19 cellular contexts compared by ENCODE assay signal in genomic region chr1:17829579-17829978, GRCh38.
A peak's percentile ranks its signal among the peaks of the same experiment; 100 is the strongest.
DNase-seq lines count a peak whose midpoint lies in the region; ATAC-seq and TF ChIP-seq lines count a peak whose summit lies in the region.
"Had no signal": no experiment of that assay in that cellular context is flagged by ENCODE, and none has a peak within 500 bp of the region (broad histone marks: within the 10 kb centered on the region; RNA-seq: fewer than 3 reads in every experiment).

No MANE protein-coding gene starts in this region.

- no peaks in the 10 kb centered on the region for H4K20me1 ChIP-seq in SK-N-SH (ENCODE audit: insufficient read depth)

- TF ChIP-seq EP300 in SK-N-SH (IDR thresholded peaks at IDR 0.05; ENCODE audit: borderline replicate concordance in 1 of 2, low read depth in 1 of 2, low read length in 1 of 2) (peak in 1 of 2 experiments; percentile 7; a peak in 1 of 4 replicates), gastroesophageal sphincter (IDR thresholded peaks at IDR 0.05) (no peak)

- TF ChIP-seq RAD21 in SK-N-SH (IDR thresholded peaks at IDR 0.05; ENCODE audit: low read length), result no peak

- H3K79me2 ChIP-seq in SK-N-SH (ENCODE audit: insufficient read depth), result no peaks in the 10 kb centered on the region

- H3K9me3 Mint-ChIP-seq in CD14-positive monocyte, result no peaks in the 10 kb centered on the region
- H3K9me3 Mint-ChIP-seq: activated T-helper 17 cell treated with anti-CD3 and anti-CD28 coated beads, Interleukin-2, amount 50 U/mL, for 72 hours; GM23338 had no signal

- no peak overlapping the region for H3K27ac Mint-ChIP-seq in CD14-positive monocyte
- H3K27ac Mint-ChIP-seq: activated CD8-positive, alpha-beta memory T cell treated with anti-CD3 and anti-CD28 coated beads, Interleukin-2, amount 10 ng/mL, durations not matched to agents 7 days and 5 days; activated T-helper 17 cell treated with anti-CD3 and anti-CD28 coated beads, Interleukin-2, amount 50 U/mL, for 72 hours; GM23338 had no signal

- H3K9ac ChIP-seq in SK-N-SH, result no peak overlapping the region

- no peak overlapping the region for H2AFZ ChIP-seq in SK-N-SH (ENCODE audit: low read depth)
- H2AFZ ChIP-seq: GM23338 had no signal

- H3K4me1 Mint-ChIP-seq in CD14-positive monocyte, result no peaks in the 10 kb centered on the region
- H3K4me1 Mint-ChIP-seq: activated CD8-positive, alpha-beta memory T cell treated with anti-CD3 and anti-CD28 coated beads, Interleukin-2, amount 10 ng/mL, durations not matched to agents 7 days and 5 days; activated T-helper 17 cell treated with anti-CD3 and anti-CD28 coated beads, Interleukin-2, amount 50 U/mL, for 72 hours had no signal

- no peaks in the 10 kb centered on the region for H3K36me3 Mint-ChIP-seq in CD14-positive monocyte
- H3K36me3 Mint-ChIP-seq: activated CD8-positive, alpha-beta memory T cell treated with anti-CD3 and anti-CD28 coated beads, Interleukin-2, amount 10 ng/mL, durations not matched to agents 7 days and 5 days had no signal

- H3K36me3 ChIP-seq in SK-N-SH (replicated peaks in 1 of 2; ENCODE audit: control insufficient read depth in 1 of 2, insufficient read depth in 2 of 2, low read length in 1 of 2), result no peaks in the 10 kb centered on the region
- H3K36me3 ChIP-seq in left ventricle myocardium inferior, result no peaks in the 10 kb centered on the region
- H3K36me3 ChIP-seq in gastroesophageal sphincter, result no peaks in the 10 kb centered on the region
- H3K36me3 ChIP-seq: BE2C had no signal

- H3F3A ChIP-seq in SK-N-SH (replicated peaks; ENCODE audit: insufficient read depth), result no peaks in the 10 kb centered on the region

- no peaks in the 10 kb centered on the region for H3K9me2 ChIP-seq in SK-N-SH

- no peak overlapping the region for H3K27ac ChIP-seq in SK-N-SH (ENCODE audit: low read depth in 2 of 2, low read length in 1 of 2)
- H3K27ac ChIP-seq in left ventricle myocardium inferior (replicated peaks), result peak overlapping the region; percentile 52
- H3K27ac ChIP-seq in gastroesophageal sphincter, result no peak overlapping the region
- H3K27ac ChIP-seq: A549, HL-60 had no signal

- H3K27me3 ChIP-seq in SK-N-SH (ENCODE audit: insufficient read depth), result no peaks in the 10 kb centered on the region
- peaks cover 65% of the 10 kb centered on the region for H3K27me3 ChIP-seq in left ventricle myocardium inferior (ENCODE audit: low read depth)
- peaks cover 82% of the 10 kb centered on the region for H3K27me3 ChIP-seq in gastroesophageal sphincter
- H3K27me3 ChIP-seq: BE2C had no signal

- peaks cover 10 to 35% (median 10%) of the 10 kb centered on the region in 3 donors for H3K27me3 Mint-ChIP-seq in CD14-positive monocyte (ENCODE audit: low read depth in 3 of 3)
- H3K27me3 Mint-ChIP-seq: activated CD8-positive, alpha-beta memory T cell treated with anti-CD3 and anti-CD28 coated beads, Interleukin-2, amount 10 ng/mL, durations not matched to agents 7 days and 5 days had no signal

- 18% methylated on average over 6 of the region's 6 CpGs for WGBS in SK-N-SH (ENCODE audit: low lambda C conversion rate)
- WGBS in gastroesophageal sphincter (ENCODE audit: low coverage in 1 of 2), 2 donors, result no CpG with 5 or more reads among the region's 6 CpGs

- intact Hi-C loops in left ventricle myocardium inferior (cut with micrococcal nuclease), result no loop called here
- intact Hi-C loops in CD14-positive monocyte (cut with micrococcal nuclease), result loop anchor here (5.0 to 10.0 kb wide), 4 partner anchors 165 to 337 kb away; no protein-coding TSS in a partner anchor

- no peak for ATAC-seq in SK-N-SH treated with all-trans-retinoic acid at 6 μM for 48 hours
- ATAC-seq in HG02981 (IDR thresholded peaks at IDR 0.05; ENCODE audit: unreplicated experiment), result no peak
- no peak for ATAC-seq in gastroesophageal sphincter
- ATAC-seq: A549; activated CD8-positive, alpha-beta memory T cell treated with anti-CD3 and anti-CD28 coated beads, Interleukin-2, amount 10 ng/mL, durations not matched to agents 7 days and 5 days; activated T-helper 17 cell treated with anti-CD3 and anti-CD28 coated beads, Interleukin-2, amount 50 U/mL, for 72 hours; GM23338; left lobe of liver had no signal

- CTCF ChIA-PET in SK-N-SH (lab: Yijun Ruan, JAX), result interaction anchor here (1.0 to 3.4 kb wide), 8 partner anchors 13 to 327 kb away, joined by 3 to 24 read pairs (median 4); no protein-coding TSS in a partner anchor

- no peaks in the 10 kb centered on the region for H3K9me3 ChIP-seq in SK-N-SH
- no peaks in the 10 kb centered on the region for H3K9me3 ChIP-seq in left ventricle myocardium inferior (replicated peaks)
- no peaks in the 10 kb centered on the region for H3K9me3 ChIP-seq in gastroesophageal sphincter
- H3K9me3 ChIP-seq: A549, BE2C had no signal

- peaks cover 0 to 29% of the 10 kb centered on the region in 2 experiments; a peak in 2 of 4 replicates for H3K4me1 ChIP-seq in SK-N-SH (ENCODE audit: control insufficient read depth in 1 of 2, insufficient read depth in 2 of 2, low read depth in 1 of 2, low read length in 1 of 2)
- peaks cover 19% of the 10 kb centered on the region for H3K4me1 ChIP-seq in left ventricle myocardium inferior
- no peaks in the 10 kb centered on the region for H3K4me1 ChIP-seq in gastroesophageal sphincter
- H3K4me1 ChIP-seq: A549 had no signal

- H3K4me3 Mint-ChIP-seq in CD14-positive monocyte, result no peak overlapping the region
- H3K4me3 Mint-ChIP-seq: activated CD8-positive, alpha-beta memory T cell treated with anti-CD3 and anti-CD28 coated beads, Interleukin-2, amount 10 ng/mL, durations not matched to agents 7 days and 5 days; activated T-helper 17 cell treated with anti-CD3 and anti-CD28 coated beads, Interleukin-2, amount 50 U/mL, for 72 hours; GM23338 had no signal

- H3K4me3 ChIP-seq in SK-N-SH (ENCODE audit: low read depth in 2 of 2, low read length in 1 of 2) (no peak overlapping the region), left ventricle myocardium inferior (no peak overlapping the region), gastroesophageal sphincter (no peak overlapping the region)
- H3K4me3 ChIP-seq: A549, GM23338 had no signal

- DNase-seq in SK-N-SH, result peak; percentile 70
- peak; percentile 91 to 93 for DNase-seq in NCI-H446 (lab: John Stamatoyannopoulos, UW)
- peak; percentile 69 for DNase-seq in left ventricle myocardium inferior
- no peak for DNase-seq in CD14-positive monocyte (ENCODE audit: low spot score)
- no peak for DNase-seq in glomerular visceral epithelial cell (ENCODE audit: extremely low spot score)
- DNase-seq: activated CD4-positive, alpha-beta T cell treated with anti-CD3 and anti-CD28 coated beads for 4 hours; activated CD8-positive, alpha-beta memory T cell treated with anti-CD3 and anti-CD28 coated beads, Interleukin-2, amount 10 ng/mL, durations not matched to agents 7 days and 5 days; BE2C; Calu3; NCI-H1436 treated with DMSO at 0.1 percent for 48 hours; SIG-M5 had no signal

- POLR2A ChIA-PET in SK-N-SH (lab: Yijun Ruan, JAX), result no interaction called here

- no peak for TF ChIP-seq CTCF in SK-N-SH (IDR thresholded peaks at IDR 0.05)
- no peak for TF ChIP-seq CTCF in left ventricle myocardium inferior (IDR thresholded peaks at IDR 0.05; ENCODE audit: borderline replicate concordance)
- no peak for TF ChIP-seq CTCF in gastroesophageal sphincter (IDR thresholded peaks at IDR 0.05)
- TF ChIP-seq CTCF in CD14-positive monocyte (IDR thresholded peaks at IDR 0.05), result no peak

- no peak for TF ChIP-seq POLR2A in gastroesophageal sphincter (IDR thresholded peaks at IDR 0.05)

- H3K4me2 ChIP-seq in SK-N-SH, result no peak overlapping the region
- H3K4me2 ChIP-seq: A549, GM23338 had no signal

TF ChIP-seq in SK-N-SH, 30 proteins besides CTCF, POLR2A, EP300 and RAD21:
- TF ChIP-seq FOXJ3 (CRISPR knock-in tag; IDR thresholded peaks at IDR 0.05), result no peak
- TF ChIP-seq PBX3 (IDR thresholded peaks at IDR 0.05), result no peak
- TF ChIP-seq, protein P1, sequence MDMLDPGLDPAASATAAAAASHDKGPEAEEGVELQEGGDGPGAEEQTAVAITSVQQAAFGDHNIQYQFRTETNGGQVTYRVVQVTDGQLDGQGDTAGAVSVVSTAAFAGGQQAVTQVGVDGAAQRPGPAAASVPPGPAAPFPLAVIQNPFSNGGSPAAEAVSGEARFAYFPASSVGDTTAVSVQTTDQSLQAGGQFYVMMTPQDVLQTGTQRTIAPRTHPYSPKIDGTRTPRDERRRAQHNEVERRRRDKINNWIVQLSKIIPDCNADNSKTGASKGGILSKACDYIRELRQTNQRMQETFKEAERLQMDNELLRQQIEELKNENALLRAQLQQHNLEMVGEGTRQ (IDR thresholded peaks at IDR 0.05; ENCODE audit: borderline replicate concordance, low read depth, low read length), result no peak
- no peak for TF ChIP-seq MXI1 (IDR thresholded peaks at IDR 0.05; ENCODE audit: low read depth, low read length)
TF ChIP-seq in SK-N-SH: peak in this region for 0.

TF ChIP-seq in SK-N-SH treated with all-trans-retinoic acid at 6 μM for 48 hours, 23 proteins besides CTCF, POLR2A, EP300 and RAD21 (continues in another document):
- no peak for TF ChIP-seq GLIS3 (CRISPR knock-in tag; IDR thresholded peaks at IDR 0.05)
- TF ChIP-seq, protein P2, sequence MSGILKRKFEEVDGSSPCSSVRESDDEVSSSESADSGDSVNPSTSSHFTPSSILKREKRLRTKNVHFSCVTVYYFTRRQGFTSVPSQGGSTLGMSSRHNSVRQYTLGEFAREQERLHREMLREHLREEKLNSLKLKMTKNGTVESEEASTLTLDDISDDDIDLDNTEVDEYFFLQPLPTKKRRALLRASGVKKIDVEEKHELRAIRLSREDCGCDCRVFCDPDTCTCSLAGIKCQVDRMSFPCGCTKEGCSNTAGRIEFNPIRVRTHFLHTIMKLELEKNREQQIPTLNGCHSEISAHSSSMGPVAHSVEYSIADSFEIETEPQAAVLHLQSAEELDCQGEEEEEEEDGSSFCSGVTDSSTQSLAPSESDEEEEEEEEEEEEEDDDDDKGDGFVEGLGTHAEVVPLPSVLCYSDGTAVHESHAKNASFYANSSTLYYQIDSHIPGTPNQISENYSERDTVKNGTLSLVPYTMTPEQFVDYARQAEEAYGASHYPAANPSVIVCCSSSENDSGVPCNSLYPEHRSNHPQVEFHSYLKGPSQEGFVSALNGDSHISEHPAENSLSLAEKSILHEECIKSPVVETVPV (CRISPR knock-in tag; IDR thresholded peaks at IDR 0.05), result no peak
- TF ChIP-seq ISL1 (CRISPR knock-in tag; IDR thresholded peaks at IDR 0.05), result no peak
- no peak for TF ChIP-seq TCF4 (CRISPR knock-in tag; IDR thresholded peaks at IDR 0.05; ENCODE audit: borderline replicate concordance)
- no peak for TF ChIP-seq ARNTL (CRISPR knock-in tag; IDR thresholded peaks at IDR 0.05; ENCODE audit: borderline replicate concordance, low read depth)
- no peak for TF ChIP-seq ZFP3 (CRISPR knock-in tag; IDR thresholded peaks at IDR 0.05)
- TF ChIP-seq ZC3H10 (CRISPR knock-in tag; IDR thresholded peaks at IDR 0.05), result no peak
- TF ChIP-seq SNAI2 (CRISPR knock-in tag; IDR thresholded peaks at IDR 0.05), result no peak

Comparison
In these comparisons a context has a peak if more than half of its experiments do, and no peak if none do; other contexts are left out.
1. DNase-seq: peak in SK-N-SH (single experiment), NCI-H446 (2 of 2) and left ventricle myocardium inferior (single experiment); none in CD14-positive monocyte (single experiment) and glomerular visceral epithelial cell (single experiment).